17 cellular contexts compared by ENCODE assay signal in genomic region chr16:19840524-19841110, GRCh38. TPM values are rescaled to one million over a fixed set of nuclear protein-coding genes. Genes with fewer than 3 reads are reported as not detected.
DNase-seq lines count a peak whose midpoint lies in the region; ATAC-seq and TF ChIP-seq lines count a peak whose summit lies in the region.
"Had no signal": no experiment of that assay in that cellular context is flagged by ENCODE, and none has a peak within 500 bp of the region (broad histone marks: within the 10 kb centered on the region; RNA-seq: fewer than 3 reads in every experiment).

No MANE protein-coding gene starts in this region.

- CTCF ChIA-PET in CD8-positive, alpha-beta T cell (lab: Charles Lee): no interaction called here

- H3K27ac Mint-ChIP-seq in CD8-positive, alpha-beta T cell: no peak overlapping the region
- H3K27ac Mint-ChIP-seq: activated CD4-positive, alpha-beta T cell treated with anti-CD3 and anti-CD28 coated beads, Interleukin-2, amount 10 ng/mL, durations not matched to agents 24 days and 14 days; CD4-positive, CD25-positive, alpha-beta regulatory T cell had no signal

- peak overlapping the region; percentile 61 for H3K27ac ChIP-seq in cardiac muscle cell
- no peak overlapping the region for H3K27ac ChIP-seq in CD8-positive, alpha-beta T cell (ENCODE audit: low read depth, low read length)
- H3K27ac ChIP-seq: adrenal gland, neutrophil, sigmoid colon had no signal

- no peaks in the 10 kb centered on the region for H3K36me3 ChIP-seq in cardiac muscle cell
- H3K36me3 ChIP-seq in CD8-positive, alpha-beta T cell (ENCODE audit: insufficient read depth, low read length): no peaks in the 10 kb centered on the region
- H3K36me3 ChIP-seq: adrenal gland, neutrophil, sigmoid colon had no signal

- ATAC-seq in CD8-positive, alpha-beta T cell: no peak

- no peaks in the 10 kb centered on the region for H3K27me3 ChIP-seq in cardiac muscle cell
- no peaks in the 10 kb centered on the region for H3K27me3 ChIP-seq in CD8-positive, alpha-beta T cell (ENCODE audit: insufficient read depth, low read length)
- H3K27me3 ChIP-seq: adrenal gland, neutrophil, sigmoid colon had no signal

- intact Hi-C loops in CD8-positive, alpha-beta T cell (cut with DNase I, micrococcal nuclease): no loop called here

- no peak for TF ChIP-seq CTCF in cardiac muscle cell (IDR thresholded peaks at IDR 0.05; ENCODE audit: low read depth, low read length)
- no peak for TF ChIP-seq CTCF in CD8-positive, alpha-beta T cell (IDR thresholded peaks at IDR 0.05)

- no peaks in the 10 kb centered on the region for H3K9me3 ChIP-seq in cardiac muscle cell (ENCODE audit: low read depth)
- no peaks in the 10 kb centered on the region for H3K9me3 ChIP-seq in CD8-positive, alpha-beta T cell (ENCODE audit: low read length)
- H3K9me3 ChIP-seq: adrenal gland, neutrophil, sigmoid colon had no signal

- no peaks in the 10 kb centered on the region for H3K36me3 Mint-ChIP-seq in CD8-positive, alpha-beta T cell
- H3K36me3 Mint-ChIP-seq: CD4-positive, CD25-positive, alpha-beta regulatory T cell had no signal

- H3K27me3 Mint-ChIP-seq in CD8-positive, alpha-beta T cell (ENCODE audit: low read depth): no peaks in the 10 kb centered on the region

- POLR2A ChIA-PET in CD8-positive, alpha-beta T cell (lab: Charles Lee): no interaction called here

- no peaks in the 10 kb centered on the region for H3K4me1 Mint-ChIP-seq in CD8-positive, alpha-beta T cell (ENCODE audit: low read depth)
- H3K4me1 Mint-ChIP-seq: activated CD4-positive, alpha-beta T cell treated with anti-CD3 and anti-CD28 coated beads, Interleukin-2, amount 10 ng/mL, durations not matched to agents 24 days and 14 days; CD4-positive, CD25-positive, alpha-beta regulatory T cell had no signal

- DNase-seq in DMS 273 (lab: John Stamatoyannopoulos, UW; ENCODE audit: unreplicated experiment): peak; percentile 98
- peak; percentile 84 for DNase-seq in NCI-H1694 (lab: John Stamatoyannopoulos, UW)
- peak; percentile 90 for DNase-seq in NCI-H446 treated with DMSO at 0.1 percent for 48 hours (lab: John Stamatoyannopoulos, UW)
- peak in 1 of 2 donors; percentile 74 for DNase-seq in cardiac muscle cell (ENCODE audit: low read depth in 1 of 2, low spot score in 1 of 2)
- no peak for DNase-seq in CD8-positive, alpha-beta T cell
- no peak for DNase-seq in NCI-H146 (lab: John Stamatoyannopoulos, UW)
- no peak for DNase-seq in activated CD8-positive, alpha-beta memory T cell treated with anti-CD3 and anti-CD28 coated beads for 24 hours
- DNase-seq in UCSD-AML1 (lab: John Stamatoyannopoulos, UW; ENCODE audit: unreplicated experiment): no peak
- DNase-seq: activated CD4-positive, alpha-beta T cell treated with anti-CD3 and anti-CD28 coated beads, Interleukin-2, amount 10 ng/mL, durations not matched to agents 24 days and 14 days; CD4-positive, CD25-positive, alpha-beta regulatory T cell; mesendoderm; RPMI8226; sigmoid colon; stimulated activated naive CD4-positive, alpha-beta T cell had no signal

- H3K4me3 Mint-ChIP-seq in CD8-positive, alpha-beta T cell: no peak overlapping the region
- H3K4me3 Mint-ChIP-seq: activated CD4-positive, alpha-beta T cell treated with anti-CD3 and anti-CD28 coated beads, Interleukin-2, amount 10 ng/mL, durations not matched to agents 24 days and 14 days; CD4-positive, CD25-positive, alpha-beta regulatory T cell had no signal

- peaks cover 24% of the 10 kb centered on the region for H3K4me1 ChIP-seq in cardiac muscle cell (ENCODE audit: low read depth)
- H3K4me1 ChIP-seq in CD8-positive, alpha-beta T cell (ENCODE audit: insufficient read depth, low read length): no peaks in the 10 kb centered on the region

- no peaks in the 10 kb centered on the region for H3K9me3 Mint-ChIP-seq in CD8-positive, alpha-beta T cell
- H3K9me3 Mint-ChIP-seq: activated CD4-positive, alpha-beta T cell treated with anti-CD3 and anti-CD28 coated beads, Interleukin-2, amount 10 ng/mL, durations not matched to agents 24 days and 14 days; CD4-positive, CD25-positive, alpha-beta regulatory T cell had no signal

- H3K4me3 ChIP-seq in cardiac muscle cell: no peak overlapping the region
- H3K4me3 ChIP-seq in CD8-positive, alpha-beta T cell (ENCODE audit: low read depth, low read length): no peak overlapping the region
- H3K4me3 ChIP-seq: adrenal gland, sigmoid colon had no signal

RNA-seq across cellular contexts. Expression of gene GPRC5B, which starts 44.0 kb away (rescaled TPM):
- total RNA-seq in cardiac muscle cell: 15.5 and 17.5 TPM in 2 replicates
- 14.7 and 21.9 TPM in 2 replicates for polyA plus RNA-seq in cardiac muscle cell
- total RNA-seq in CD8-positive, alpha-beta T cell: under 1 TPM; 0.19 to 0.43 TPM
- total RNA-seq: T-helper 2 cell treated with Interferon-gamma antibody and Interleukin-4, amounts not matched to agents 100 ng/mL and 5 ng/mL, for 36 hours had no signal

Comparison
In these comparisons a context has a peak if more than half of its experiments do, and no peak if none do; other contexts are left out.
1. DNase-seq: peak in DMS 273 (single experiment), NCI-H1694 (single experiment) and NCI-H446 treated with DMSO at 0.1 percent for 48 hours (single experiment); none in CD8-positive, alpha-beta T cell (0 of 7), NCI-H146 (single experiment), activated CD8-positive, alpha-beta memory T cell treated with anti-CD3 and anti-CD28 coated beads for 24 hours (single experiment) and UCSD-AML1 (single experiment).
2. RNA of gene GPRC5B, which starts 44.0 kb away (total RNA-seq): 15.5 to 17.5 TPM in cardiac muscle cell; 0.19 to 0.43 TPM in CD8-positive, alpha-beta T cell; every median in the first group is over 10 times any median in the second.